1 cellular context compared by ENCODE assay signal in genomic region chr17:21043296-21044232, GRCh38.
TF ChIP-seq lines count a peak whose summit lies in the region.

No MANE protein-coding gene starts in this region.

TF ChIP-seq in HEK293, 187 proteins besides CTCF, POLR2A, EP300 and RAD21 (continued from another document and continues in another):
- TF ChIP-seq ZNF571 (tag by site-specific recombination; IDR thresholded peaks at IDR 0.05) (no peak), KLF9 (tag by site-specific recombination; IDR thresholded peaks at IDR 0.05; ENCODE audit: low read depth) (peak; percentile 80), ZNF610 (tag by site-specific recombination; IDR thresholded peaks at IDR 0.05; ENCODE audit: borderline replicate concordance) (peak; percentile 76; the same call in 1 of the 2 replicates), ZNF707 (tag by site-specific recombination; IDR thresholded peaks at IDR 0.05) (no peak), ZFP3 (tag by site-specific recombination; IDR thresholded peaks at IDR 0.05; ENCODE audit: low read depth) (no peak), ZSCAN4 (tag by site-specific recombination; IDR thresholded peaks at IDR 0.05) (peak; percentile 15; the same call in 1 of the 2 replicates), ZBTB1 (tag by site-specific recombination; IDR thresholded peaks at IDR 0.05) (no peak), ZNF449 (tag by site-specific recombination; IDR thresholded peaks at IDR 0.05) (peak; percentile 91), SP3 (tag by site-specific recombination; IDR thresholded peaks at IDR 0.05) (peak; percentile 64), ZNF596 (tag by site-specific recombination; IDR thresholded peaks at IDR 0.05) (no peak), SALL2 (tag by site-specific recombination; IDR thresholded peaks at IDR 0.05; ENCODE audit: borderline replicate concordance) (no peak), YY2 (tag by site-specific recombination; IDR thresholded peaks at IDR 0.05) (no peak), ZNF792 (tag by site-specific recombination; IDR thresholded peaks at IDR 0.05) (no peak), ZNF488 (tag by site-specific recombination; IDR thresholded peaks at IDR 0.05) (no peak), ZNF398 (tag by site-specific recombination; IDR thresholded peaks at IDR 0.05) (peak; percentile 39; the same call in 1 of the 2 replicates), ZNF561 (tag by site-specific recombination; IDR thresholded peaks at IDR 0.05; ENCODE audit: borderline replicate concordance) (peak; percentile 94), GLIS2 (tag by site-specific recombination; IDR thresholded peaks at IDR 0.05) (peak; percentile 89), ZNF555 (tag by site-specific recombination; conservative IDR thresholded peaks at IDR 0.05) (no peak), ZNF549 (tag by site-specific recombination; IDR thresholded peaks at IDR 0.05) (no peak), MEIS1 (CRISPR knock-in tag; IDR thresholded peaks at IDR 0.05; ENCODE audit: borderline replicate concordance) (no peak), ZBTB17 (tag by site-specific recombination; IDR thresholded peaks at IDR 0.05) (peak; percentile 88), ZNF473 (tag by site-specific recombination; IDR thresholded peaks at IDR 0.05) (no peak), KLF8 (tag by site-specific recombination; IDR thresholded peaks at IDR 0.05) (peak; percentile 89), ZNF174 (tag by site-specific recombination; IDR thresholded peaks at IDR 0.05) (no peak), ATF2 (tag by site-specific recombination; IDR thresholded peaks at IDR 0.05; ENCODE audit: low read depth) (0 out of 2 replicates have a peak, but pooled peaks have one; percentile 39), ZNF155 (tag by site-specific recombination; IDR thresholded peaks at IDR 0.05) (no peak), SP7 (tag by site-specific recombination; IDR thresholded peaks at IDR 0.05) (peak; percentile 93), ZNF692 (tag by site-specific recombination; IDR thresholded peaks at IDR 0.05) (peak; percentile 75), HOXA7 (CRISPR knock-in tag; IDR thresholded peaks at IDR 0.05; ENCODE audit: borderline replicate concordance) (no peak), INSM2 (tag by site-specific recombination; IDR thresholded peaks at IDR 0.05) (peak; percentile 59; the same call in 1 of the 2 replicates), ZNF623 (tag by site-specific recombination; IDR thresholded peaks at IDR 0.05) (no peak), ZNF48 (tag by site-specific recombination; IDR thresholded peaks at IDR 0.05) (no peak), ZNF521 (tag by site-specific recombination; IDR thresholded peaks at IDR 0.05) (no peak), ZNF585B (tag by site-specific recombination; IDR thresholded peaks at IDR 0.05) (no peak), AEBP2 (tag by site-specific recombination; IDR thresholded peaks at IDR 0.05; ENCODE audit: borderline replicate concordance) (no peak), ZNF184 (tag by site-specific recombination; IDR thresholded peaks at IDR 0.05) (0 out of 2 replicates have a peak, but pooled peaks have one; percentile 30), ZNF654 (tag by site-specific recombination; IDR thresholded peaks at IDR 0.05; ENCODE audit: low read depth) (no peak), ZNF362 (tag by site-specific recombination; IDR thresholded peaks at IDR 0.05) (no peak), SP2 (tag by site-specific recombination; IDR thresholded peaks at IDR 0.05) (peak; percentile 81), ZNF548 (tag by site-specific recombination; IDR thresholded peaks at IDR 0.05) (no peak), ZNF530 (tag by site-specific recombination; IDR thresholded peaks at IDR 0.05; ENCODE audit: low read depth) (no peak), ZNF433 (tag by site-specific recombination; IDR thresholded peaks at IDR 0.05; ENCODE audit: low read depth) (no peak), ZNF26 (tag by site-specific recombination; IDR thresholded peaks at IDR 0.05) (no peak), ZNF645 (tag by site-specific recombination; IDR thresholded peaks at IDR 0.05) (no peak), SCRT1 (tag by site-specific recombination; IDR thresholded peaks at IDR 0.05; ENCODE audit: borderline replicate concordance) (no peak; the same call in 1 of the 2 replicates), ZNF704 (tag by site-specific recombination; IDR thresholded peaks at IDR 0.05) (no peak), ZNF560 (tag by site-specific recombination; IDR thresholded peaks at IDR 0.05; ENCODE audit: borderline replicate concordance) (no peak)
